ENCODE assay signal across 24 cellular contexts in the genomic region with DNA sequence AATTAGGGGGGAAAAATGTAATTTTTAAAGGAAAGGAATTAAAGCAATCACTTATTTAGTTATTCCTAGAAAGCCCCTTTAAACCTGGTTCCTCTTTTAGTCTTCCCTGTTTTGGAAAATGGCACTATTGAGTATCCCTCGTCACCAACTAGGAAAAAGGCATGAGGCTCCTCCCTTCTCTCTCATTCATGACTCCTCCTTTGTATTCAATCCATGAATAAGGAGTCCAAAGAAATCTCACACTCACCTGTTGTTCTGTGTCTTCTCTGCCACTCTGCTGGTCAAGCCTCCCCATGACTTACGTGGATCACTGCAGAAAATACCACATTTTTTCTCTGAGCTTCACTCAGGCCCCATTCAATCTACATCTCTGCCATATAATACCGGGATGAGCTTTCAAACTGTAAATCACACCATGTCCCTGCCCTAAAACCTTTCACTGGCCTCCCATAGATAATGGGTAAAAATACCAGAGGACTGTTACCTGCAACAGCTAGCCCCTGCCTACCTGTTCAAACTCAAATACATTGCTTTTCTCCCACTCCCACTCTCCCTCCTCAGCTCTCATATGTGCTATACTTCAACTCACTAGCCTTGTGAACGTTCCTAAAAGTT. TPM values are rescaled to one million over a fixed set of nuclear protein-coding genes. Genes with fewer than 3 reads are reported as not detected.
"Had no signal": no experiment of that assay in that cellular context is flagged by ENCODE, and none has a peak within 500 bp of the region (broad histone marks: within the 10 kb centered on the region; RNA-seq: fewer than 3 reads in every experiment).

No MANE protein-coding gene starts in this region.

- H3K4me2 ChIP-seq: KMS-11, SK-N-SH had no signal

- DNase-seq: IMR-90; Kasumi-1; MM.1S; NCI-H1092 treated with DMSO at 0.1 percent for 48 hours; NCI-H1436; NCI-H187; NCI-H2029; NCI-H2081 treated with DMSO at 0.1 percent for 48 hours; NCI-H2171; NCI-H226; NCI-H446; NCI-H510A; NCI-H524 treated with DMSO at 0.1 percent for 48 hours; NCI-H69; NCI-H774; NK-92 treated with Interleukin-12 subunit alpha and Interleukin-12 subunit beta, amount 100 ng/mL, for 24 hours; PC-3; SHP77; SK-N-SH had no signal

- H3K27ac ChIP-seq: KMS-11, RWPE1 had no signal

- FAIRE-seq: HepG2 had no signal

- H3K9ac ChIP-seq: KMS-11, SK-N-SH had no signal

- H3K9me3 ChIP-seq: SK-N-SH had no signal

- ATAC-seq: HepG2, Panc1, PC-3 had no signal

RNA-seq across cellular contexts. Expression of a gene that starts 5.5 kb away (rescaled TPM):
- total RNA-seq: OCI-LY7 had no signal
- polyA plus RNA-seq: SK-N-SH had no signal
